15 cellular contexts compared by ENCODE assay signal in the genomic region with DNA sequence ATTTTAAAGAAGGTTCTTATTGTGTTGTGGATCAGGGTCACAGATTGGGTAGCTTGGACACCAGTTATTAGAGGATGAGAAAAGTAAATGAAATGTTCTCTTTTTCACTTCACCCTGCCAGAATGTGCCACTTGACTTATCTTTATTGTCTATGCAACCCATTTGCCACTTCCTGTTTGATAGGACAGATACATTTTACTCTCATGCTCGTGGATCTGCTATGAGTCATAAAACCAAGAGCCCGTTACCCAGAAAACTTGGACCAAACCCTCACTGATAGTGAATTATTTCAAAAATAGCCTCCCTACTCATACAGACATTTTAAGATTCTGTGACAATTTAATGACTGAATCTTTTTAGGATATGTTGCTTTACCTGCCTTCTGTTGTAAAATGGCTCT. TPM values are rescaled to one million over a fixed set of nuclear protein-coding genes. Genes with fewer than 3 reads are reported as not detected.
DNase-seq lines count a peak whose midpoint lies in the region; ATAC-seq and TF ChIP-seq lines count a peak whose summit lies in the region.
"Had no signal": no experiment of that assay in that cellular context is flagged by ENCODE, and none has a peak within 500 bp of the region (broad histone marks: within the 10 kb centered on the region; RNA-seq: fewer than 3 reads in every experiment).

No MANE protein-coding gene starts in this region.

- TF ChIP-seq CTCF in NB4 (IDR thresholded peaks at IDR 0.05; ENCODE audit: low read depth, low read length) (no peak), osteoblast (IDR thresholded peaks at IDR 0.05; ENCODE audit: extremely low read depth, low read depth, low read length) (no peak)

- H4K20me1 ChIP-seq in osteoblast (ENCODE audit: insufficient read depth, low read length): peaks cover 5% of the 10 kb centered on the region

- H3K36me3 Mint-ChIP-seq in activated CD4-positive, alpha-beta T cell treated with anti-CD3 and anti-CD28 coated beads for 36 hours (ENCODE audit: low read depth): peaks cover 10% of the 10 kb centered on the region
- H3K36me3 Mint-ChIP-seq in activated CD4-positive, alpha-beta T cell treated with anti-CD3 and anti-CD28 coated beads, Interleukin-2, amount 10 ng/mL, durations not matched to agents 7 days and 5 days (ENCODE audit: low read depth): peaks cover 5% of the 10 kb centered on the region
- H3K36me3 Mint-ChIP-seq in activated T-helper 2 cell treated with anti-CD3 and anti-CD28 coated beads, Interferon-gamma antibody, Interleukin-2, Interleukin-4, amounts not matched to agents 10 μg/mL and 5 μg/mL and 100 μg/mL, durations not matched to agents 14 hours and 24 hours and 36 hours (ENCODE audit: low read depth): peaks cover 14% of the 10 kb centered on the region
- H3K36me3 Mint-ChIP-seq: naive B cell had no signal

- no peaks in the 10 kb centered on the region for H3K27me3 ChIP-seq in osteoblast (ENCODE audit: insufficient read depth, low read length)
- H3K27me3 ChIP-seq: SJSA1 had no signal

- no peaks in the 10 kb centered on the region for H3K9me3 ChIP-seq in osteoblast (ENCODE audit: low read depth, low read length)
- H3K9me3 ChIP-seq: SJSA1 had no signal

- DNase-seq in activated CD4-positive, alpha-beta T cell treated with anti-CD3 and anti-CD28 coated beads for 36 hours: no peak
- DNase-seq in activated CD4-positive, alpha-beta T cell treated with anti-CD3 and anti-CD28 coated beads, Interleukin-2, amount 10 ng/mL, durations not matched to agents 7 days and 5 days: no peak
- peak; percentile 50 for DNase-seq in NB4 (ENCODE audit: low read depth)
- DNase-seq in activated T-helper 2 cell treated with anti-CD3 and anti-CD28 coated beads, Interferon-gamma antibody, Interleukin-2, Interleukin-4, amounts not matched to agents 10 μg/mL and 5 μg/mL and 100 μg/mL, durations not matched to agents 14 hours and 24 hours and 36 hours (ENCODE audit: low spot score): no peak
- no peak for DNase-seq in osteoblast (ENCODE audit: insufficient read length, low spot score, missing footprints)
- DNase-seq in NCI-H1105 treated with DMSO at 0.1 percent for 48 hours (lab: John Stamatoyannopoulos, UW): no peak
- no peak for DNase-seq in C1 segment of cervical spinal cord (lab: John Stamatoyannopoulos, UW)
- DNase-seq: activated CD4-positive, alpha-beta T cell treated with anti-CD3 and anti-CD28 coated beads for 4 hours; EL; naive B cell; NCI-H2227 treated with DMSO at 0.1 percent for 48 hours; trophoblast cell had no signal

- CTCF ChIA-PET in activated CD4-positive, alpha-beta T cell treated with anti-CD3 and anti-CD28 coated beads for 36 hours (lab: Charles Lee): interaction anchor here (0.7 to 1.0 kb wide), 2 partner anchors 114 to 117 kb away, joined by 3 read pairs; partner anchors contain the start of gene LTBP2
- CTCF ChIA-PET in activated CD4-positive, alpha-beta T cell treated with anti-CD3 and anti-CD28 coated beads, Interleukin-2, amount 10 ng/mL, durations not matched to agents 7 days and 5 days (lab: Charles Lee): no interaction called here

- peaks cover 36% of the 10 kb centered on the region for H3K79me2 ChIP-seq in osteoblast (ENCODE audit: insufficient read depth, low read length)

- no peaks in the 10 kb centered on the region for H3K27me3 Mint-ChIP-seq in activated CD4-positive, alpha-beta T cell treated with anti-CD3 and anti-CD28 coated beads for 36 hours
- H3K27me3 Mint-ChIP-seq in activated CD4-positive, alpha-beta T cell treated with anti-CD3 and anti-CD28 coated beads, Interleukin-2, amount 10 ng/mL, durations not matched to agents 7 days and 5 days: no peaks in the 10 kb centered on the region
- no peaks in the 10 kb centered on the region for H3K27me3 Mint-ChIP-seq in activated T-helper 2 cell treated with anti-CD3 and anti-CD28 coated beads, Interferon-gamma antibody, Interleukin-2, Interleukin-4, amounts not matched to agents 10 μg/mL and 5 μg/mL and 100 μg/mL, durations not matched to agents 14 hours and 24 hours and 36 hours (ENCODE audit: low read depth)
- H3K27me3 Mint-ChIP-seq: naive B cell had no signal

- H3K4me3 Mint-ChIP-seq in activated CD4-positive, alpha-beta T cell treated with anti-CD3 and anti-CD28 coated beads for 36 hours: no peak overlapping the region
- H3K4me3 Mint-ChIP-seq in activated CD4-positive, alpha-beta T cell treated with anti-CD3 and anti-CD28 coated beads, Interleukin-2, amount 10 ng/mL, durations not matched to agents 7 days and 5 days: no peak overlapping the region
- peak overlapping the region; percentile 46 for H3K4me3 Mint-ChIP-seq in activated T-helper 2 cell treated with anti-CD3 and anti-CD28 coated beads, Interferon-gamma antibody, Interleukin-2, Interleukin-4, amounts not matched to agents 10 μg/mL and 5 μg/mL and 100 μg/mL, durations not matched to agents 14 hours and 24 hours and 36 hours (ENCODE audit: low read depth)

- no peak overlapping the region for H3K4me2 ChIP-seq in osteoblast (ENCODE audit: insufficient read depth, low read length)

- no peak for ATAC-seq in activated CD4-positive, alpha-beta T cell treated with anti-CD3 and anti-CD28 coated beads for 36 hours
- no peak for ATAC-seq in GM18511 (IDR thresholded peaks at IDR 0.05; ENCODE audit: unreplicated experiment)
- ATAC-seq: activated naive CD4-positive, alpha-beta T cell treated with anti-CD3 and anti-CD28 coated beads, Interleukin-2, amount 50 U/mL, for 72 hours had no signal

- H2AFZ ChIP-seq in osteoblast (ENCODE audit: low read length): no peak overlapping the region

- no peaks in the 10 kb centered on the region for H3K9me3 Mint-ChIP-seq in activated CD4-positive, alpha-beta T cell treated with anti-CD3 and anti-CD28 coated beads for 36 hours (ENCODE audit: low read depth)
- H3K9me3 Mint-ChIP-seq in activated CD4-positive, alpha-beta T cell treated with anti-CD3 and anti-CD28 coated beads, Interleukin-2, amount 10 ng/mL, durations not matched to agents 7 days and 5 days: no peaks in the 10 kb centered on the region
- H3K9me3 Mint-ChIP-seq in activated T-helper 2 cell treated with anti-CD3 and anti-CD28 coated beads, Interferon-gamma antibody, Interleukin-2, Interleukin-4, amounts not matched to agents 10 μg/mL and 5 μg/mL and 100 μg/mL, durations not matched to agents 14 hours and 24 hours and 36 hours: no peaks in the 10 kb centered on the region
- H3K9me3 Mint-ChIP-seq: activated naive CD4-positive, alpha-beta T cell treated with anti-CD3 and anti-CD28 coated beads, Interleukin-2, amount 50 U/mL, for 72 hours; naive B cell had no signal

- H3K4me3 ChIP-seq in NB4 (ENCODE audit: low read depth, low read length) (no peak overlapping the region), osteoblast (ENCODE audit: insufficient read depth, low read length) (no peak overlapping the region)
- H3K4me3 ChIP-seq: SJSA1 had no signal

- peaks cover 17% of the 10 kb centered on the region for H3K4me1 Mint-ChIP-seq in activated CD4-positive, alpha-beta T cell treated with anti-CD3 and anti-CD28 coated beads for 36 hours
- H3K4me1 Mint-ChIP-seq in activated CD4-positive, alpha-beta T cell treated with anti-CD3 and anti-CD28 coated beads, Interleukin-2, amount 10 ng/mL, durations not matched to agents 7 days and 5 days: peaks cover 22% of the 10 kb centered on the region
- H3K4me1 Mint-ChIP-seq in activated T-helper 2 cell treated with anti-CD3 and anti-CD28 coated beads, Interferon-gamma antibody, Interleukin-2, Interleukin-4, amounts not matched to agents 10 μg/mL and 5 μg/mL and 100 μg/mL, durations not matched to agents 14 hours and 24 hours and 36 hours (ENCODE audit: low read depth): peaks cover 17% of the 10 kb centered on the region

- peak overlapping the region; percentile 89 for H3K27ac Mint-ChIP-seq in activated CD4-positive, alpha-beta T cell treated with anti-CD3 and anti-CD28 coated beads for 36 hours
- H3K27ac Mint-ChIP-seq in activated CD4-positive, alpha-beta T cell treated with anti-CD3 and anti-CD28 coated beads, Interleukin-2, amount 10 ng/mL, durations not matched to agents 7 days and 5 days: no peak overlapping the region
- H3K27ac Mint-ChIP-seq in activated T-helper 2 cell treated with anti-CD3 and anti-CD28 coated beads, Interferon-gamma antibody, Interleukin-2, Interleukin-4, amounts not matched to agents 10 μg/mL and 5 μg/mL and 100 μg/mL, durations not matched to agents 14 hours and 24 hours and 36 hours: no peak overlapping the region

- no peak for TF ChIP-seq POLR2A in NB4 (IDR thresholded peaks at IDR 0.05; ENCODE audit: extremely low read depth, insufficient read length)

- intact Hi-C loops in activated CD4-positive, alpha-beta T cell treated with anti-CD3 and anti-CD28 coated beads for 36 hours (cut with DNase I, micrococcal nuclease): loop anchor here in 1 of 2 experiments (10.0 kb wide), 1 partner anchor 569 kb away; the partner anchor contains the start of genes ACYP1 and ZC2HC1C
- intact Hi-C loops in activated T-helper 2 cell treated with anti-CD3 and anti-CD28 coated beads, Interferon-gamma antibody, Interleukin-2, Interleukin-4, amounts not matched to agents 10 μg/mL and 5 μg/mL and 100 μg/mL, durations not matched to agents 14 hours and 24 hours and 36 hours (cut with micrococcal nuclease): no loop called here

- peaks cover 22% of the 10 kb centered on the region for H3K36me3 ChIP-seq in osteoblast (ENCODE audit: insufficient read depth, low read length)

- peak overlapping the region; percentile 6 for H3K27ac ChIP-seq in osteoblast (ENCODE audit: low read depth, low read length)
- H3K27ac ChIP-seq: SJSA1 had no signal

- POLR2A ChIA-PET in activated CD4-positive, alpha-beta T cell treated with anti-CD3 and anti-CD28 coated beads for 36 hours (lab: Charles Lee): no interaction called here
- POLR2A ChIA-PET in activated CD4-positive, alpha-beta T cell treated with anti-CD3 and anti-CD28 coated beads, Interleukin-2, amount 10 ng/mL, durations not matched to agents 7 days and 5 days (lab: Charles Lee): no interaction called here

- peaks cover 31% of the 10 kb centered on the region for H3K4me1 ChIP-seq in osteoblast (ENCODE audit: insufficient read depth, low read length)

RNA-seq across cellular contexts. Expression of gene ISCA2, which starts 1.8 kb away (rescaled TPM):
- total RNA-seq in activated CD4-positive, alpha-beta T cell treated with anti-CD3 and anti-CD28 coated beads for 36 hours: 10 to 100 TPM; 29.5 to 35.9 TPM
- 10 to 100 TPM; 30.1 to 30.4 TPM for total RNA-seq in activated CD4-positive, alpha-beta T cell treated with anti-CD3 and anti-CD28 coated beads, Interleukin-2, amount 10 ng/mL, durations not matched to agents 7 days and 5 days
- total RNA-seq in activated T-helper 2 cell treated with anti-CD3 and anti-CD28 coated beads, Interferon-gamma antibody, Interleukin-2, Interleukin-4, amounts not matched to agents 10 μg/mL and 5 μg/mL and 100 μg/mL, durations not matched to agents 14 hours and 24 hours and 36 hours: 23.9 and 25.3 TPM in 2 replicates
- 8.7 and 18.6 TPM in 2 replicates for total RNA-seq in osteoblast

RNA-seq across cellular contexts. Expression of gene NPC2, which starts 2.3 kb away (rescaled TPM):
- total RNA-seq in activated CD4-positive, alpha-beta T cell treated with anti-CD3 and anti-CD28 coated beads for 36 hours: 10 to 100 TPM; 27.3 to 56.9 TPM
- total RNA-seq in activated CD4-positive, alpha-beta T cell treated with anti-CD3 and anti-CD28 coated beads, Interleukin-2, amount 10 ng/mL, durations not matched to agents 7 days and 5 days: 10 to 100 TPM; 54.1 to 74.1 TPM
- total RNA-seq in activated T-helper 2 cell treated with anti-CD3 and anti-CD28 coated beads, Interferon-gamma antibody, Interleukin-2, Interleukin-4, amounts not matched to agents 10 μg/mL and 5 μg/mL and 100 μg/mL, durations not matched to agents 14 hours and 24 hours and 36 hours: 17.8 and 19.2 TPM in 2 replicates
- 266 and 291 TPM in 2 replicates for total RNA-seq in osteoblast
